In the genomic region with DNA sequence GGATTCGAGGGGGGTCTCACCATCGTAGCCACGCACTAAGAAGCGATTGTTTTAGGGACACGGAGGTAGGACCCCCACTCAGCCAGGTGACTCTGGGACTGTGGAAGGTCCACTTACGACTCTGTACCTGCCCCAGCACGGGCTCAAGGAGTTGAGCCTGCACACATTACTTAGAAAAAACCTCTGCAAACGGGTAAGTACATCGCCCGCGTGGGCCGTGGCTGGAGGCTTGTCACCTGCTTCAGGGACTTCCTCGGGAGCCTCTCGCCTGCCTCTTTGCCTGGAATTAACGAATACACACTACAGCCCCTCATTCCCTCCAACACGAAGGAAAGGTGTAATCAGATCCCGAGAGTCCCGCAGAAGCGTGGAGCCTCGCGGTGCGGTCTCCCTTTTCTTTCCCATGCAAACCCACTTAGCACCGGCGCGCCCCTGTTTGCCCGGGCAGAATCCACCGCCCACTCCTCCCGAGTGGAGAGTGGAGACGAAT, we compare ENCODE assay signal across 1 cellular context.
TF ChIP-seq lines count a peak whose summit lies in the region.

No MANE protein-coding gene starts in this region.

TF ChIP-seq in GM23338, 12 proteins besides CTCF, POLR2A, EP300 and RAD21 (continued from another document):
- TF ChIP-seq ZNF331 (CRISPR knock-in tag; IDR thresholded peaks at IDR 0.05; ENCODE audit: low read depth) (no peak), STAT1 (IDR thresholded peaks at IDR 0.05; ENCODE audit: unreplicated experiment) (no peak), POLR2AphosphoS5 (IDR thresholded peaks at IDR 0.05; ENCODE audit: low read depth) (no peak), CREB1 (CRISPR knock-in tag; IDR thresholded peaks at IDR 0.05; ENCODE audit: low read depth) (no peak)
